Comparison of ENCODE assay signal across 18 cellular contexts in genomic region chr6:143112084-143112768, GRCh38.
DNase-seq lines count a peak whose midpoint lies in the region; ATAC-seq lines count a peak whose summit lies in the region.
"Had no signal": no experiment of that assay in that cellular context is flagged by ENCODE, and none has a peak within 500 bp of the region (broad histone marks: within the 10 kb centered on the region; RNA-seq: fewer than 3 reads in every experiment).

No MANE protein-coding gene starts in this region.

- peaks cover 6% of the 10 kb centered on the region for H3K9me3 Mint-ChIP-seq in activated naive CD4-positive, alpha-beta T cell treated with anti-CD3 and anti-CD28 coated beads, Interleukin-2, amount 50 U/mL, for 24 hours
- no peaks in the 10 kb centered on the region for H3K9me3 Mint-ChIP-seq in stimulated activated naive B cell treated with anti-CD40 and anti-IgM and Interleukin-4, amounts not matched to agents 10 μg/mL and 1 μg/mL and 100 μg/mL, for 72 hours

- H3K4me1 Mint-ChIP-seq in activated naive CD4-positive, alpha-beta T cell treated with anti-CD3 and anti-CD28 coated beads, Interleukin-2, amount 50 U/mL, for 24 hours: peaks cover 12% of the 10 kb centered on the region
- H3K4me1 Mint-ChIP-seq in stimulated activated naive B cell treated with anti-CD40 and anti-IgM and Interleukin-4, amounts not matched to agents 10 μg/mL and 1 μg/mL and 100 μg/mL, for 72 hours: peaks cover 14 to 22% of the 10 kb centered on the region in 2 donors

- peaks cover 5% of the 10 kb centered on the region for H3K36me3 Mint-ChIP-seq in activated naive CD4-positive, alpha-beta T cell treated with anti-CD3 and anti-CD28 coated beads, Interleukin-2, amount 50 U/mL, for 24 hours
- peaks cover 2 to 3% of the 10 kb centered on the region in 2 donors for H3K36me3 Mint-ChIP-seq in stimulated activated naive B cell treated with anti-CD40 and anti-IgM and Interleukin-4, amounts not matched to agents 10 μg/mL and 1 μg/mL and 100 μg/mL, for 72 hours

- ATAC-seq in GM21576 (IDR thresholded peaks at IDR 0.05; ENCODE audit: unreplicated experiment) (peak; percentile 65), HG03196 (IDR thresholded peaks at IDR 0.05; ENCODE audit: unreplicated experiment) (peak; percentile 57), HG03175 (IDR thresholded peaks at IDR 0.05; ENCODE audit: unreplicated experiment) (no peak)
- ATAC-seq in stimulated activated naive B cell treated with anti-CD40 and anti-IgM and Interleukin-4, amounts not matched to agents 10 μg/mL and 1 μg/mL and 100 μg/mL, for 72 hours (replicated peaks): peak; percentile 36 to 46

- no peaks in the 10 kb centered on the region for H3K27me3 Mint-ChIP-seq in activated naive CD4-positive, alpha-beta T cell treated with anti-CD3 and anti-CD28 coated beads, Interleukin-2, amount 50 U/mL, for 24 hours
- no peaks in the 10 kb centered on the region for H3K27me3 Mint-ChIP-seq in stimulated activated naive B cell treated with anti-CD40 and anti-IgM and Interleukin-4, amounts not matched to agents 10 μg/mL and 1 μg/mL and 100 μg/mL, for 72 hours

- peak overlapping the region; percentile 8 for H3K27ac Mint-ChIP-seq in activated naive CD4-positive, alpha-beta T cell treated with anti-CD3 and anti-CD28 coated beads, Interleukin-2, amount 50 U/mL, for 24 hours
- no peak overlapping the region for H3K27ac Mint-ChIP-seq in stimulated activated naive B cell treated with anti-CD40 and anti-IgM and Interleukin-4, amounts not matched to agents 10 μg/mL and 1 μg/mL and 100 μg/mL, for 72 hours
- H3K27ac Mint-ChIP-seq: activated T-helper 1 cell treated with anti-CD3 and anti-CD28 coated beads, Interleukin-12 subunit alpha, Interleukin-12 subunit beta, Interleukin-2, Interleukin-4 antibody, amounts not matched to agents 30 ng/mL and 10 ng/mL and 1 ng/mL, durations not matched to agents 14 hours and 24 hours and 36 hours had no signal

- DNase-seq in activated naive CD4-positive, alpha-beta T cell (lab: John Stamatoyannopoulos, UW): no peak
- no peak for DNase-seq in stimulated activated naive B cell treated with anti-CD40 and anti-IgM and Interleukin-4, amounts not matched to agents 10 μg/mL and 1 μg/mL and 100 μg/mL, for 72 hours
- DNase-seq in T-helper 9 cell: no peak
- DNase-seq in AG08395 (ENCODE audit: low spot score): no peak
- DNase-seq: activated CD4-positive, alpha-beta T cell treated with anti-CD3 and anti-CD28 coated beads for 1 hour; anterior cingulate cortex; COR-L47; dermis blood vessel endothelial cell; HCEC 1CT; NCI-H524 treated with DMSO at 0.1 percent for 48 hours; posterior cingulate gyrus; RPMI8226; stimulated activated CD4-positive, alpha-beta T cell treated with anti-CD3 and anti-CD28 coated beads, Interleukin-12 subunit alpha, Interleukin-12 subunit beta, amount 100 ng/mL, for 4 hours had no signal

- no peak overlapping the region for H3K4me3 Mint-ChIP-seq in activated naive CD4-positive, alpha-beta T cell treated with anti-CD3 and anti-CD28 coated beads, Interleukin-2, amount 50 U/mL, for 24 hours
- H3K4me3 Mint-ChIP-seq in stimulated activated naive B cell treated with anti-CD40 and anti-IgM and Interleukin-4, amounts not matched to agents 10 μg/mL and 1 μg/mL and 100 μg/mL, for 72 hours: no peak overlapping the region
- H3K4me3 Mint-ChIP-seq: activated T-helper 1 cell treated with anti-CD3 and anti-CD28 coated beads, Interleukin-12 subunit alpha, Interleukin-12 subunit beta, Interleukin-2, Interleukin-4 antibody, amounts not matched to agents 30 ng/mL and 10 ng/mL and 1 ng/mL, durations not matched to agents 14 hours and 24 hours and 36 hours had no signal
